ENCODE assay signal across 8 cellular contexts in genomic region chr7:14457567-14458453, GRCh38.
A peak's percentile ranks its signal among the peaks of the same experiment; 100 is the strongest.
DNase-seq lines count a peak whose midpoint lies in the region; ATAC-seq, FAIRE-seq and TF ChIP-seq lines count a peak whose summit lies in the region.

No MANE protein-coding gene starts in this region.

- no peaks in the 10 kb centered on the region for H3K27me3 Mint-ChIP-seq in HFFc6 (ENCODE audit: insufficient read depth)

- peak; percentile 67 for DNase-seq in EH (ENCODE audit: low read depth)
- peak; percentile 64 for DNase-seq in HFFc6
- peak; percentile 74 for DNase-seq in NCI-H1694 (lab: John Stamatoyannopoulos, UW)
- DNase-seq in SW 1271 (lab: John Stamatoyannopoulos, UW): peak; percentile 48 to 74
- DNase-seq in breast epithelium (ENCODE audit: low spot score in 2 of 2): peak; percentile 36 to 63
- peak; percentile 71 for DNase-seq in iPS-NIHi7 (ENCODE audit: extremely low spot score)
- DNase-seq in small intestine: peak; percentile 74

- 21 to 26% (median 24%) methylated on average over 13 of the region's 13 CpGs for WGBS in small intestine, 3 donors

- ATAC-seq in GM18519 (IDR thresholded peaks at IDR 0.05; ENCODE audit: low FRiP score, unreplicated experiment): no peak

- intact Hi-C loops in breast epithelium (cut with DNase I; ENCODE audit: low total_unique reads): no loop called here

- H3K27me3 ChIP-seq in breast epithelium (no peaks in the 10 kb centered on the region), small intestine (ENCODE audit: control insufficient read depth in 2 of 2, insufficient read depth in 2 of 2, low read length in 2 of 2) (no peaks in the 10 kb centered on the region)

- H3K36me3 ChIP-seq in breast epithelium (no peaks in the 10 kb centered on the region), small intestine (ENCODE audit: control insufficient read depth in 2 of 2, insufficient read depth in 2 of 2, low read length in 2 of 2) (no peaks in the 10 kb centered on the region)

- H3K4me1 ChIP-seq in breast epithelium (no peaks in the 10 kb centered on the region), small intestine (ENCODE audit: control insufficient read depth in 2 of 2, insufficient read depth in 1 of 2, low read depth in 1 of 2, low read length in 1 of 2) (no peaks in the 10 kb centered on the region)

- no peak for TF ChIP-seq POLR2A in breast epithelium (IDR thresholded peaks at IDR 0.05)

- peaks cover 6% of the 10 kb centered on the region for H3K4me1 Mint-ChIP-seq in HFFc6 (ENCODE audit: low read depth)

- no peak overlapping the region for H3K27ac Mint-ChIP-seq in HFFc6

- H3K9me3 Mint-ChIP-seq in HFFc6: no peaks in the 10 kb centered on the region

- H3K4me3 ChIP-seq in breast epithelium (no peak overlapping the region), small intestine (ENCODE audit: low read depth in 1 of 2, low read length in 2 of 2) (no peak overlapping the region)

- no peak overlapping the region for H3K27ac ChIP-seq in breast epithelium
- H3K27ac ChIP-seq in small intestine (ENCODE audit: low read depth in 1 of 2, low read length in 1 of 2): no peak overlapping the region

- H3K9me3 ChIP-seq in breast epithelium (no peaks in the 10 kb centered on the region), small intestine (ENCODE audit: control insufficient read depth, low read depth) (no peaks in the 10 kb centered on the region)

- no peaks in the 10 kb centered on the region for H3K36me3 Mint-ChIP-seq in HFFc6 (ENCODE audit: low read depth)

- H3K4me3 Mint-ChIP-seq in HFFc6: peak overlapping the region; percentile 68

- peak; percentile 44 for FAIRE-seq in small intestine (lab: Jason Lieb, UNC)

- TF ChIP-seq CTCF in HFFc6 (IDR thresholded peaks at IDR 0.05) (peak; percentile 98), breast epithelium (IDR thresholded peaks at IDR 0.05) (peak in 2 of 3 donors; percentile 65 to 72)
